Comparison of ENCODE assay signal across 8 cellular contexts in genomic region chr12:123973552-123974341, GRCh38. TPM values are rescaled to one million over a fixed set of nuclear protein-coding genes. Genes with fewer than 3 reads are reported as not detected.
A peak's percentile ranks its signal among the peaks of the same experiment; 100 is the strongest.
DNase-seq lines count a peak whose midpoint lies in the region; ATAC-seq and TF ChIP-seq lines count a peak whose summit lies in the region.

No MANE protein-coding gene starts in this region.

- H3K4me1 ChIP-seq in right atrium auricular region: peaks cover 0 to 29% of the 10 kb centered on the region in 2 donors
- peaks cover 7% of the 10 kb centered on the region for H3K4me1 ChIP-seq in rectal smooth muscle tissue (ENCODE audit: control insufficient read depth, insufficient read depth, low read length)

- H3K4me3 ChIP-seq in right atrium auricular region (peak overlapping the region; percentile 95 to 96), rectal smooth muscle tissue (ENCODE audit: low read length) (peak overlapping the region; percentile 78)

- peaks cover 5 to 23% of the 10 kb centered on the region in 2 donors for H3K36me3 Mint-ChIP-seq in activated naive CD4-positive, alpha-beta T cell treated with anti-CD3 and anti-CD28 coated beads, Interleukin-2, amount 50 U/mL, for 72 hours

- TF ChIP-seq CTCF in right atrium auricular region (IDR thresholded peaks at IDR 0.05): no peak

- H3K27ac ChIP-seq in right atrium auricular region (peak overlapping the region; percentile 83 to 94), rectal smooth muscle tissue (ENCODE audit: low read depth, low read length) (peak overlapping the region; percentile 24)

- H3K9me3 ChIP-seq in right atrium auricular region: no peaks in the 10 kb centered on the region

- no peaks in the 10 kb centered on the region for H3K27me3 ChIP-seq in right atrium auricular region
- no peaks in the 10 kb centered on the region for H3K27me3 ChIP-seq in rectal smooth muscle tissue (ENCODE audit: control insufficient read depth, insufficient read depth, low read length)

- no peaks in the 10 kb centered on the region for H3K9me3 Mint-ChIP-seq in activated naive CD4-positive, alpha-beta T cell treated with anti-CD3 and anti-CD28 coated beads, Interleukin-2, amount 50 U/mL, for 72 hours

- H3K9ac ChIP-seq in rectal smooth muscle tissue (ENCODE audit: low read length): peak overlapping the region; percentile 40

- peak; percentile 49 for DNase-seq in OCI-M1 (lab: John Stamatoyannopoulos, UW)
- peak; percentile 44 to 60 for DNase-seq in activated naive CD4-positive, alpha-beta T cell treated with anti-CD3 and anti-CD28 coated beads, Interleukin-2, amount 50 U/mL, for 72 hours (ENCODE audit: low spot score in 2 of 2)
- no peak for DNase-seq in right atrium auricular region (ENCODE audit: low spot score)
- DNase-seq in inferior parietal cortex (ENCODE audit: extremely low spot score): no peak
- no peak for DNase-seq in NCI-H128 (lab: John Stamatoyannopoulos, UW; ENCODE audit: unreplicated experiment)

- H3K36me3 ChIP-seq in right atrium auricular region: no peaks in the 10 kb centered on the region
- no peaks in the 10 kb centered on the region for H3K36me3 ChIP-seq in rectal smooth muscle tissue (ENCODE audit: control insufficient read depth, insufficient read depth, low read length)

- peak overlapping the region; percentile 85 to 94 for H3K27ac Mint-ChIP-seq in activated naive CD4-positive, alpha-beta T cell treated with anti-CD3 and anti-CD28 coated beads, Interleukin-2, amount 50 U/mL, for 72 hours

- ATAC-seq in GM18498 (IDR thresholded peaks at IDR 0.05; ENCODE audit: unreplicated experiment) (peak; percentile 16), HG02840 (IDR thresholded peaks at IDR 0.05; ENCODE audit: low FRiP score, unreplicated experiment) (peak; percentile 8)
- ATAC-seq in activated naive CD4-positive, alpha-beta T cell treated with anti-CD3 and anti-CD28 coated beads, Interleukin-2, amount 50 U/mL, for 72 hours: peak in 1 of 2 donors; percentile 6

RNA-seq across cellular contexts. Expression of gene ZNF664, which starts 0.7 kb away (rescaled TPM):
- 10 to 100 TPM; 30.5 to 51.1 TPM for total RNA-seq in activated naive CD4-positive, alpha-beta T cell treated with anti-CD3 and anti-CD28 coated beads, Interleukin-2, amount 50 U/mL, for 72 hours
- 10 to 100 TPM; 53.1 to 56.2 TPM for total RNA-seq in right atrium auricular region

RNA-seq across cellular contexts. Expression of gene CCDC92, which starts 1.1 kb away (rescaled TPM):
- total RNA-seq in activated naive CD4-positive, alpha-beta T cell treated with anti-CD3 and anti-CD28 coated beads, Interleukin-2, amount 50 U/mL, for 72 hours: 10 to 100 TPM in 1 of 2 donors, 1 to 10 TPM in 1; 2.6 to 13.7 TPM
- total RNA-seq in right atrium auricular region: 10 to 100 TPM; 34.4 to 39.2 TPM

Comparison
In these comparisons a context has a peak if more than half of its experiments do, and no peak if none do; other contexts are left out.
1. DNase-seq: peak in OCI-M1 (single experiment) and activated naive CD4-positive, alpha-beta T cell treated with anti-CD3 and anti-CD28 coated beads, Interleukin-2, amount 50 U/mL, for 72 hours (2 of 2); none in right atrium auricular region (single experiment), inferior parietal cortex (single experiment) and NCI-H128 (single experiment).